Comparison of ENCODE assay signal across 24 cellular contexts in genomic region chr17:44033841-44034408, GRCh38. TPM values are rescaled to one million over a fixed set of nuclear protein-coding genes. Genes with fewer than 3 reads are reported as not detected.
DNase-seq lines count a peak whose midpoint lies in the region; ATAC-seq and TF ChIP-seq lines count a peak whose summit lies in the region.
"Had no signal": no experiment of that assay in that cellular context is flagged by ENCODE, and none has a peak within 500 bp of the region (broad histone marks: within the 10 kb centered on the region; RNA-seq: fewer than 3 reads in every experiment).

No MANE protein-coding gene starts in this region.

- H3K27ac Mint-ChIP-seq in activated CD8-positive, alpha-beta memory T cell treated with anti-CD3 and anti-CD28 coated beads, Interleukin-2, amount 10 ng/mL, durations not matched to agents 7 days and 5 days: peak overlapping the region; percentile 71
- H3K27ac Mint-ChIP-seq in activated naive CD8-positive, alpha-beta T cell treated with anti-CD3 and anti-CD28 coated beads, Interleukin-2, amount 10 ng/mL, durations not matched to agents 7 days and 5 days: peak overlapping the region; percentile 35
- peak overlapping the region; percentile 18 for H3K27ac Mint-ChIP-seq in memory B cell
- H3K27ac Mint-ChIP-seq: activated B cell treated with CpG ODN at 0.5 μM for 24 hours, mesothelial cell of epicardium had no signal

- DNase-seq in activated CD8-positive, alpha-beta memory T cell treated with anti-CD3 and anti-CD28 coated beads, Interleukin-2, amount 10 ng/mL, durations not matched to agents 7 days and 5 days: no peak
- DNase-seq in activated CD8-positive, alpha-beta memory T cell treated with anti-CD3 and anti-CD28 coated beads, Interleukin-2, amount 50 U/mL, for 4 hours: no peak
- no peak for DNase-seq in activated naive CD8-positive, alpha-beta T cell treated with anti-CD3 and anti-CD28 coated beads, Interleukin-2, amount 10 ng/mL, durations not matched to agents 7 days and 5 days
- DNase-seq in memory B cell (ENCODE audit: low spot score in 2 of 2) (no peak), HCEC 1CT (no peak), right atrium auricular region (ENCODE audit: low spot score) (no peak)
- DNase-seq: activated B cell treated with CpG ODN at 0.5 μM for 24 hours; activated CD8-positive, alpha-beta memory T cell treated with anti-CD3 and anti-CD28 coated beads for 24 hours; activated effector memory CD4-positive, alpha-beta T cell treated with Interleukin-2 at 50 U/mL for 16 hours; anterior cingulate cortex; C1 segment of cervical spinal cord; heart right ventricle; natural killer cell; NCI-H1436 treated with DMSO at 0.1 percent for 48 hours; stimulated activated CD8-positive, alpha-beta memory T cell treated with anti-CD3 and anti-CD28 coated beads, Interleukin-4, amount 100 ng/mL, for 48 hours; T1000 had no signal

- H3K4me1 Mint-ChIP-seq in activated CD8-positive, alpha-beta memory T cell treated with anti-CD3 and anti-CD28 coated beads, Interleukin-2, amount 10 ng/mL, durations not matched to agents 7 days and 5 days: peaks cover 20% of the 10 kb centered on the region
- peaks cover 14% of the 10 kb centered on the region for H3K4me1 Mint-ChIP-seq in activated naive CD8-positive, alpha-beta T cell treated with anti-CD3 and anti-CD28 coated beads, Interleukin-2, amount 10 ng/mL, durations not matched to agents 7 days and 5 days
- peaks cover 8% of the 10 kb centered on the region for H3K4me1 Mint-ChIP-seq in memory B cell
- H3K4me1 Mint-ChIP-seq: mesothelial cell of epicardium had no signal

- ATAC-seq in activated CD8-positive, alpha-beta memory T cell treated with anti-CD3 and anti-CD28 coated beads, Interleukin-2, amount 10 ng/mL, durations not matched to agents 7 days and 5 days: peak; percentile 23
- ATAC-seq in activated naive CD8-positive, alpha-beta T cell treated with anti-CD3 and anti-CD28 coated beads, Interleukin-2, amount 10 ng/mL, durations not matched to agents 7 days and 5 days (ENCODE audit: low read depth): no peak
- ATAC-seq in memory B cell (ENCODE audit: low read depth) (no peak), GM21515 (IDR thresholded peaks at IDR 0.05; ENCODE audit: unreplicated experiment) (no peak)
- ATAC-seq: A549, HCT116, natural killer cell, sciatic nerve had no signal

- no peaks in the 10 kb centered on the region for H3K27me3 Mint-ChIP-seq in activated CD8-positive, alpha-beta memory T cell treated with anti-CD3 and anti-CD28 coated beads, Interleukin-2, amount 10 ng/mL, durations not matched to agents 7 days and 5 days
- no peaks in the 10 kb centered on the region for H3K27me3 Mint-ChIP-seq in activated naive CD8-positive, alpha-beta T cell treated with anti-CD3 and anti-CD28 coated beads, Interleukin-2, amount 10 ng/mL, durations not matched to agents 7 days and 5 days
- H3K27me3 Mint-ChIP-seq in memory B cell: no peaks in the 10 kb centered on the region
- H3K27me3 Mint-ChIP-seq: activated B cell treated with CpG ODN at 0.5 μM for 24 hours had no signal

- H3K9me3 Mint-ChIP-seq in activated CD8-positive, alpha-beta memory T cell treated with anti-CD3 and anti-CD28 coated beads, Interleukin-2, amount 10 ng/mL, durations not matched to agents 7 days and 5 days (ENCODE audit: low read depth): no peaks in the 10 kb centered on the region
- no peaks in the 10 kb centered on the region for H3K9me3 Mint-ChIP-seq in activated naive CD8-positive, alpha-beta T cell treated with anti-CD3 and anti-CD28 coated beads, Interleukin-2, amount 10 ng/mL, durations not matched to agents 7 days and 5 days
- no peaks in the 10 kb centered on the region for H3K9me3 Mint-ChIP-seq in memory B cell
- H3K9me3 Mint-ChIP-seq: activated B cell treated with CpG ODN at 0.5 μM for 24 hours, mesothelial cell of epicardium, natural killer cell had no signal

- H3K27ac ChIP-seq in HEK293 (ENCODE audit: extremely low read depth, low read depth, low read length) (no peak overlapping the region), right atrium auricular region (no peak overlapping the region)
- H3K27ac ChIP-seq: A549, cardiac muscle cell, parathyroid adenoma had no signal

- H3K4me1 ChIP-seq in HEK293 (ENCODE audit: control insufficient read depth, insufficient read depth, low read length): no peaks in the 10 kb centered on the region
- peaks cover 0 to 13% of the 10 kb centered on the region in 2 donors for H3K4me1 ChIP-seq in right atrium auricular region
- H3K4me1 ChIP-seq: A549 had no signal

- no peaks in the 10 kb centered on the region for H3K27me3 ChIP-seq in right atrium auricular region
- H3K27me3 ChIP-seq: cardiac muscle cell, heart right ventricle had no signal

- H3K9me3 ChIP-seq in HEK293 (ENCODE audit: control insufficient read depth, insufficient read depth, low read depth, low read length) (no peaks in the 10 kb centered on the region), right atrium auricular region (no peaks in the 10 kb centered on the region)
- H3K9me3 ChIP-seq: A549, heart right ventricle had no signal

- H3K36me3 ChIP-seq in HEK293 (ENCODE audit: control insufficient read depth in 2 of 2, insufficient read depth in 1 of 2, low read length in 2 of 2): peaks cover 61 to 77% of the 10 kb centered on the region in 2 experiments
- peaks cover 55% of the 10 kb centered on the region for H3K36me3 ChIP-seq in right atrium auricular region

- POLR2A ChIA-PET in HEK293 (lab: Yijun Ruan, JAX): no interaction called here
- POLR2A ChIA-PET in activated naive CD8-positive, alpha-beta T cell treated with anti-CD3 and anti-CD28 coated beads, Interleukin-2, amount 10 ng/mL, durations not matched to agents 7 days and 5 days (lab: Charles Lee): no interaction called here

- CTCF ChIA-PET in activated CD8-positive, alpha-beta memory T cell treated with anti-CD3 and anti-CD28 coated beads, Interleukin-2, amount 10 ng/mL, durations not matched to agents 7 days and 5 days (lab: Charles Lee): interaction anchor here (1.3 kb wide), 1 partner anchor 9 kb away, joined by 4 read pairs; no protein-coding TSS in a partner anchor
- CTCF ChIA-PET in HEK293 (lab: Yijun Ruan, JAX): no interaction called here

- no peak overlapping the region for H3K4me3 Mint-ChIP-seq in activated CD8-positive, alpha-beta memory T cell treated with anti-CD3 and anti-CD28 coated beads, Interleukin-2, amount 10 ng/mL, durations not matched to agents 7 days and 5 days
- peak overlapping the region; percentile 6 for H3K4me3 Mint-ChIP-seq in activated naive CD8-positive, alpha-beta T cell treated with anti-CD3 and anti-CD28 coated beads, Interleukin-2, amount 10 ng/mL, durations not matched to agents 7 days and 5 days
- H3K4me3 Mint-ChIP-seq in memory B cell: no peak overlapping the region
- H3K4me3 Mint-ChIP-seq: activated B cell treated with CpG ODN at 0.5 μM for 24 hours, mesothelial cell of epicardium, natural killer cell had no signal

- no peak overlapping the region for H3K4me3 ChIP-seq in HEK293 (ENCODE audit: low read depth, low read length)
- H3K4me3 ChIP-seq in right atrium auricular region: no peak overlapping the region
- H3K4me3 ChIP-seq: A549, cardiac muscle cell, heart right ventricle had no signal

- no peak for TF ChIP-seq CTCF in HEK293 (tag by site-specific recombination; IDR thresholded peaks at IDR 0.05)
- TF ChIP-seq CTCF in right atrium auricular region (IDR thresholded peaks at IDR 0.05): no peak

- H3K36me3 Mint-ChIP-seq in activated CD8-positive, alpha-beta memory T cell treated with anti-CD3 and anti-CD28 coated beads, Interleukin-2, amount 10 ng/mL, durations not matched to agents 7 days and 5 days: peaks cover 27% of the 10 kb centered on the region
- peaks cover 29% of the 10 kb centered on the region for H3K36me3 Mint-ChIP-seq in activated naive CD8-positive, alpha-beta T cell treated with anti-CD3 and anti-CD28 coated beads, Interleukin-2, amount 10 ng/mL, durations not matched to agents 7 days and 5 days
- peaks cover 24% of the 10 kb centered on the region for H3K36me3 Mint-ChIP-seq in memory B cell
- H3K36me3 Mint-ChIP-seq: natural killer cell had no signal

TF ChIP-seq in HEK293, 187 proteins besides CTCF, POLR2A, EP300 and RAD21 (continues in another document):
- no peak for TF ChIP-seq ZNF830 (tag by site-specific recombination; IDR thresholded peaks at IDR 0.05; ENCODE audit: low read depth)

RNA-seq across cellular contexts. Expression of gene TMEM101, which starts 19.2 kb away (rescaled TPM):
- total RNA-seq in activated CD8-positive, alpha-beta memory T cell treated with anti-CD3 and anti-CD28 coated beads, Interleukin-2, amount 10 ng/mL, durations not matched to agents 7 days and 5 days: 10 to 100 TPM; 28.9 to 29.3 TPM
- 10 to 100 TPM; 30.3 to 31.7 TPM for total RNA-seq in activated naive CD8-positive, alpha-beta T cell treated with anti-CD3 and anti-CD28 coated beads, Interleukin-2, amount 10 ng/mL, durations not matched to agents 7 days and 5 days
- 10 to 100 TPM; 21.0 to 25.0 TPM for total RNA-seq in right atrium auricular region

RNA-seq across cellular contexts. Expression of gene NAGS, which starts 29.5 kb away (rescaled TPM):
- under 1 TPM; 0.33 to 0.76 TPM for total RNA-seq in activated CD8-positive, alpha-beta memory T cell treated with anti-CD3 and anti-CD28 coated beads, Interleukin-2, amount 10 ng/mL, durations not matched to agents 7 days and 5 days
- total RNA-seq in activated naive CD8-positive, alpha-beta T cell treated with anti-CD3 and anti-CD28 coated beads, Interleukin-2, amount 10 ng/mL, durations not matched to agents 7 days and 5 days: 1 to 10 TPM; 1.4 TPM
- 1 to 10 TPM; 1.7 to 4.5 TPM for total RNA-seq in right atrium auricular region

RNA-seq across cellular contexts. Expression of gene LSM12, which starts 32.5 kb away (rescaled TPM):
- 10 to 100 TPM; 68.3 to 76.8 TPM for total RNA-seq in activated CD8-positive, alpha-beta memory T cell treated with anti-CD3 and anti-CD28 coated beads, Interleukin-2, amount 10 ng/mL, durations not matched to agents 7 days and 5 days
- 10 to 100 TPM; 46.9 to 51.4 TPM for total RNA-seq in activated naive CD8-positive, alpha-beta T cell treated with anti-CD3 and anti-CD28 coated beads, Interleukin-2, amount 10 ng/mL, durations not matched to agents 7 days and 5 days
- total RNA-seq in right atrium auricular region: 10 to 100 TPM; 36.8 to 41.3 TPM

RNA-seq across cellular contexts. Expression of gene G6PC3, which starts 36.6 kb away (rescaled TPM):
- 10 to 100 TPM; 21.7 to 25.6 TPM for total RNA-seq in activated CD8-positive, alpha-beta memory T cell treated with anti-CD3 and anti-CD28 coated beads, Interleukin-2, amount 10 ng/mL, durations not matched to agents 7 days and 5 days
- 10 to 100 TPM; 18.7 to 18.8 TPM for total RNA-seq in activated naive CD8-positive, alpha-beta T cell treated with anti-CD3 and anti-CD28 coated beads, Interleukin-2, amount 10 ng/mL, durations not matched to agents 7 days and 5 days
- total RNA-seq in right atrium auricular region: 10 to 100 TPM; 36.0 to 41.1 TPM

Comparison
In these comparisons a context has a peak if more than half of its experiments do, and no peak if none do; other contexts are left out.
1. H3K27ac Mint-ChIP-seq: peak in every context shown above with its lines; median percentile 71 in activated CD8-positive, alpha-beta memory T cell treated with anti-CD3 and anti-CD28 coated beads, Interleukin-2, amount 10 ng/mL, durations not matched to agents 7 days and 5 days; 35 in activated naive CD8-positive, alpha-beta T cell treated with anti-CD3 and anti-CD28 coated beads, Interleukin-2, amount 10 ng/mL, durations not matched to agents 7 days and 5 days; 18 in memory B cell.